ENCODE assay signal across 15 cellular contexts in the genomic region with DNA sequence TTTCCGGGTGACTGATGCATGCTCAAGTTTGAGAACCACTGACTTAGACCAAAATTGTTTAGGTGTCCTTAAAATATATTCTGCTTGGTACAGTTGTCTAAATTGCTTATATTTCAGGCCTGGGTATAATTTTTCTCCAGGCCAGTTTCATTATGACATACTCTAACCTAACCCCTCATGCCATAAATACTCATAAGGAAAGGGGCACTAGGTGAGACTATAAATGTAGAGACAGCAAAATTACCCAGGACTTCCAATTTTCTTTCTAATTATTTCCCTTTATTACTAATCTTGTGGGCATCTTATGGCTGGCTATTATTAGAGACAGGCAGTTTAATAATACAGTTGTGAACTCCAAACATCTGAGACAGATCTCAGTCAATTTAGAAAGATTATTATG.
DNase-seq lines count a peak whose midpoint lies in the region; ATAC-seq lines count a peak whose summit lies in the region.
"Had no signal": no experiment of that assay in that cellular context is flagged by ENCODE, and none has a peak within 500 bp of the region (broad histone marks: within the 10 kb centered on the region; RNA-seq: fewer than 3 reads in every experiment).

No MANE protein-coding gene starts in this region.

- H3K9me3 Mint-ChIP-seq in naive thymus-derived CD8-positive, alpha-beta T cell: no peaks in the 10 kb centered on the region
- H3K9me3 Mint-ChIP-seq: natural killer cell treated with Interleukin-12 subunit alpha and Interleukin-12 subunit beta and Interleukin-15 and Interleukin-18, amount 100 ng/mL, for 72 hours had no signal

- peak overlapping the region in 1 of 10 donors; percentile 13 for H3K27ac Mint-ChIP-seq in naive thymus-derived CD8-positive, alpha-beta T cell
- H3K27ac Mint-ChIP-seq: natural killer cell treated with Interleukin-12 subunit alpha and Interleukin-12 subunit beta and Interleukin-15 and Interleukin-18, amount 100 ng/mL, for 72 hours had no signal

- H3K27me3 Mint-ChIP-seq in naive thymus-derived CD8-positive, alpha-beta T cell: peaks cover 0 to 5% (median 2%) of the 10 kb centered on the region in 5 donors

- peaks cover 4 to 11% (median 9%) of the 10 kb centered on the region in 4 donors for H3K4me1 Mint-ChIP-seq in naive thymus-derived CD8-positive, alpha-beta T cell

- no peaks in the 10 kb centered on the region for H3K36me3 Mint-ChIP-seq in naive thymus-derived CD8-positive, alpha-beta T cell
- H3K36me3 Mint-ChIP-seq: natural killer cell treated with Interleukin-12 subunit alpha and Interleukin-12 subunit beta and Interleukin-15 and Interleukin-18, amount 100 ng/mL, for 72 hours had no signal

- H3K4me3 Mint-ChIP-seq in naive thymus-derived CD8-positive, alpha-beta T cell: no peak overlapping the region
- H3K4me3 Mint-ChIP-seq: natural killer cell treated with Interleukin-12 subunit alpha and Interleukin-12 subunit beta and Interleukin-15 and Interleukin-18, amount 100 ng/mL, for 72 hours had no signal

- POLR2A ChIA-PET in naive thymus-derived CD8-positive, alpha-beta T cell (lab: Charles Lee): no interaction called here

- ATAC-seq in GM18498 (IDR thresholded peaks at IDR 0.05; ENCODE audit: unreplicated experiment) (peak; percentile 65), GM19438 (IDR thresholded peaks at IDR 0.05; ENCODE audit: low read depth, unreplicated experiment) (peak; percentile 47), HG02759 (IDR thresholded peaks at IDR 0.05; ENCODE audit: unreplicated experiment) (peak; percentile 78), HG03354 (IDR thresholded peaks at IDR 0.05; ENCODE audit: poor library complexity, severe bottlenecking, unreplicated experiment) (peak; percentile 59)
- ATAC-seq in naive thymus-derived CD8-positive, alpha-beta T cell: no peak
- ATAC-seq: left lobe of liver; natural killer cell treated with Interleukin-12 subunit alpha and Interleukin-12 subunit beta and Interleukin-15 and Interleukin-18, amount 100 ng/mL, for 72 hours had no signal

- no peak for DNase-seq in naive thymus-derived CD8-positive, alpha-beta T cell
- DNase-seq in midbrain (lab: John Stamatoyannopoulos, UW) (no peak), T1000 (lab: John Stamatoyannopoulos, UW) (no peak), kidney glomerular epithelial cell (lab: John Stamatoyannopoulos, UW) (no peak)
- DNase-seq: DMS53; effector memory CD4-positive, alpha-beta T cell; glutamatergic neuron; NCI-H1105 treated with DMSO at 0.1 percent for 48 hours; NCI-H69 had no signal

Comparison
In these comparisons a context has a peak if more than half of its experiments do, and no peak if none do; other contexts are left out.
1. ATAC-seq: peak in GM18498 (single experiment), GM19438 (single experiment), HG02759 (single experiment) and HG03354 (single experiment); none in naive thymus-derived CD8-positive, alpha-beta T cell (0 of 2).